9 cellular contexts compared by ENCODE assay signal in the genomic region with DNA sequence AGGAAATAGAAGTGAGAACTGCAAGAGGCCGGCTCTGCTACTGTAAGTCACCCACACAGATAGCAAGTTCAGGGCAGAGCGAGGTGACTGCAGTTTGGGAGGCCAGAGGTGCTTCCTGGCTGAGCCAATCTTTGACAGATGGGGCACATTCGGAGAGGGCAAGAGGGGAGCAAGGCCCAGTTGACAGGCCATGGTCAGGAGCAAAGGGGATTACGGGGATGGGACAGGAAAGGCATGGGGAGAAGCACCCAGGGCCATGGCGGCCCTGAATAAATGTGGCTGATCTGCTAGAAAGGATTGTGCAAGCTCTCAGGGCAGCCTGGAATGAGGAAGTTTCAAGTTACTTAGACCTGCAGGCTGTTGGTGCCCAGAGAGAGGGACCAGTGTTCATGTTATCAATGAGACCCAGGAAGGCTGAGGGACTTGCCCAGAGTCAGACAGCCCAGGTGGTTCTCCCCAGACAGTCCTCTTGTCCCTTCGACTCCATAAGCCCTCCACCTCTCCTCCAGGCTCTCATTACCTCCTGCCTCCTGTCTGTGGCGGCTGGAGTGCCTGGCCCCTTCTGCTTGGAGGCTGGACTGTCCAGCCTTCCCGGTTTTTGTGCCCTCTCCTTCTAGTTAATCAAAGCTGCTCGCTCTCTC.
DNase-seq lines count a peak whose midpoint lies in the region; ATAC-seq and TF ChIP-seq lines count a peak whose summit lies in the region.
"Had no signal": no experiment of that assay in that cellular context is flagged by ENCODE, and none has a peak within 500 bp of the region (broad histone marks: within the 10 kb centered on the region; RNA-seq: fewer than 3 reads in every experiment).

No MANE protein-coding gene starts in this region.

- no peak overlapping the region for H3K4me3 Mint-ChIP-seq in stimulated activated effector memory CD8-positive, alpha-beta T cell treated with anti-CD3 and anti-CD28 coated beads, Interleukin-12 subunit alpha, Interleukin-12 subunit beta, amount 100 ng/mL, for 72 hours

- peaks cover 10% of the 10 kb centered on the region for H3K4me1 Mint-ChIP-seq in stimulated activated effector memory CD8-positive, alpha-beta T cell treated with anti-CD3 and anti-CD28 coated beads, Interleukin-12 subunit alpha, Interleukin-12 subunit beta, amount 100 ng/mL, for 72 hours

- H3K36me3 Mint-ChIP-seq in stimulated activated effector memory CD8-positive, alpha-beta T cell treated with anti-CD3 and anti-CD28 coated beads, Interleukin-12 subunit alpha, Interleukin-12 subunit beta, amount 100 ng/mL, for 72 hours = no peaks in the 10 kb centered on the region

- peaks cover 0 to 45% (median 4%) of the 10 kb centered on the region in 3 donors for H3K4me1 ChIP-seq in gastroesophageal sphincter
- H3K4me1 ChIP-seq: colonic mucosa had no signal

- H3K36me3 ChIP-seq in gastroesophageal sphincter = peaks cover 0 to 23% of the 10 kb centered on the region in 2 donors
- H3K36me3 ChIP-seq: colonic mucosa had no signal

- H3K4me3 ChIP-seq in HL-60 (replicated peaks; ENCODE audit: insufficient read depth, low read length) (no peak overlapping the region), gastroesophageal sphincter (no peak overlapping the region)
- H3K4me3 ChIP-seq: colonic mucosa had no signal

- WGBS in gastroesophageal sphincter (ENCODE audit: low coverage in 1 of 2), 2 donors = 68 to 76% methylated on average over 4 to 6 of the region's 9 CpGs

- no peak for TF ChIP-seq EP300 in gastroesophageal sphincter (IDR thresholded peaks at IDR 0.05)

- peak; percentile 71 to 92 for DNase-seq in HL-60 (ENCODE audit: low read depth in 1 of 2, low spot score in 1 of 2)
- DNase-seq in stimulated activated effector memory CD8-positive, alpha-beta T cell treated with anti-CD3 and anti-CD28 coated beads, Interleukin-12 subunit alpha, Interleukin-12 subunit beta, amount 100 ng/mL, for 72 hours (ENCODE audit: low spot score in 2 of 2) = no peak
- no peak for DNase-seq in activated naive CD4-positive, alpha-beta T cell treated with Interleukin-2 at 50 U/mL for 16 hours
- no peak for DNase-seq in T-helper 1 cell
- DNase-seq in SK-N-DZ (ENCODE audit: low spot score) = no peak
- DNase-seq: colonic mucosa had no signal

- ATAC-seq in SK-N-SH treated with all-trans-retinoic acid at 6 μM for 48 hours (peak; percentile 87), gastroesophageal sphincter (no peak), GM18505 (IDR thresholded peaks at IDR 0.05; ENCODE audit: unreplicated experiment) (no peak)
- ATAC-seq in stimulated activated effector memory CD8-positive, alpha-beta T cell treated with anti-CD3 and anti-CD28 coated beads, Interleukin-12 subunit alpha, Interleukin-12 subunit beta, amount 100 ng/mL, for 72 hours = no peak

- H3K27me3 ChIP-seq in HL-60 (ENCODE audit: insufficient read depth, poor library complexity, severe bottlenecking) = no peaks in the 10 kb centered on the region
- H3K27me3 ChIP-seq in gastroesophageal sphincter = no peaks in the 10 kb centered on the region
- H3K27me3 ChIP-seq: colonic mucosa had no signal

- H3K9me3 ChIP-seq in gastroesophageal sphincter = peaks cover 0 to 4% (median 0%) of the 10 kb centered on the region in 3 donors
- H3K9me3 ChIP-seq: colonic mucosa had no signal

- no peak for TF ChIP-seq POLR2A in gastroesophageal sphincter (IDR thresholded peaks at IDR 0.05)
- TF ChIP-seq POLR2A in GM18505 (IDR thresholded peaks at IDR 0.05; ENCODE audit: borderline replicate concordance, extremely low read depth, insufficient read depth, insufficient read length) = no peak

- H3K27ac ChIP-seq in HL-60 (replicated peaks) (peak overlapping the region; percentile 65), gastroesophageal sphincter (peak overlapping the region in 3 of 4 donors; percentile 29 to 61 (median 37))
- H3K27ac ChIP-seq: colonic mucosa had no signal

- H3K27ac Mint-ChIP-seq in stimulated activated effector memory CD8-positive, alpha-beta T cell treated with anti-CD3 and anti-CD28 coated beads, Interleukin-12 subunit alpha, Interleukin-12 subunit beta, amount 100 ng/mL, for 72 hours = peak overlapping the region; percentile 8

- TF ChIP-seq CTCF in HL-60 (IDR thresholded peaks at IDR 0.05; ENCODE audit: insufficient read depth, low read length) (no peak), gastroesophageal sphincter (IDR thresholded peaks at IDR 0.05) (peak in 1 of 4 experiments; percentile 15)

- H3K9me3 Mint-ChIP-seq in stimulated activated effector memory CD8-positive, alpha-beta T cell treated with anti-CD3 and anti-CD28 coated beads, Interleukin-12 subunit alpha, Interleukin-12 subunit beta, amount 100 ng/mL, for 72 hours = peaks cover 3% of the 10 kb centered on the region

TF ChIP-seq in SK-N-SH treated with all-trans-retinoic acid at 6 μM for 48 hours, 23 proteins besides CTCF, POLR2A, EP300 and RAD21:
- TF ChIP-seq PPARA (CRISPR knock-in tag; IDR thresholded peaks at IDR 0.05; ENCODE audit: borderline replicate concordance) (no peak), ARNTL (CRISPR knock-in tag; IDR thresholded peaks at IDR 0.05; ENCODE audit: borderline replicate concordance, low read depth) (no peak), ZNF8 (CRISPR knock-in tag; IDR thresholded peaks at IDR 0.05) (no peak), TCF4 (CRISPR knock-in tag; IDR thresholded peaks at IDR 0.05; ENCODE audit: borderline replicate concordance) (no peak), CSDC2 (CRISPR knock-in tag; IDR thresholded peaks at IDR 0.05) (no peak), ZNF565 (CRISPR knock-in tag; conservative IDR thresholded peaks at IDR 0.05; ENCODE audit: low read depth) (no peak), RARB (CRISPR knock-in tag; IDR thresholded peaks at IDR 0.05) (no peak), ZC3H10 (CRISPR knock-in tag; IDR thresholded peaks at IDR 0.05) (no peak), BACH2 (CRISPR knock-in tag; IDR thresholded peaks at IDR 0.05; ENCODE audit: borderline replicate concordance) (no peak), ZFP3 (CRISPR knock-in tag; IDR thresholded peaks at IDR 0.05) (no peak), ZNF70 (CRISPR knock-in tag; IDR thresholded peaks at IDR 0.05) (no peak), ISL1 (CRISPR knock-in tag; IDR thresholded peaks at IDR 0.05) (no peak)
- TF ChIP-seq, protein P1, sequence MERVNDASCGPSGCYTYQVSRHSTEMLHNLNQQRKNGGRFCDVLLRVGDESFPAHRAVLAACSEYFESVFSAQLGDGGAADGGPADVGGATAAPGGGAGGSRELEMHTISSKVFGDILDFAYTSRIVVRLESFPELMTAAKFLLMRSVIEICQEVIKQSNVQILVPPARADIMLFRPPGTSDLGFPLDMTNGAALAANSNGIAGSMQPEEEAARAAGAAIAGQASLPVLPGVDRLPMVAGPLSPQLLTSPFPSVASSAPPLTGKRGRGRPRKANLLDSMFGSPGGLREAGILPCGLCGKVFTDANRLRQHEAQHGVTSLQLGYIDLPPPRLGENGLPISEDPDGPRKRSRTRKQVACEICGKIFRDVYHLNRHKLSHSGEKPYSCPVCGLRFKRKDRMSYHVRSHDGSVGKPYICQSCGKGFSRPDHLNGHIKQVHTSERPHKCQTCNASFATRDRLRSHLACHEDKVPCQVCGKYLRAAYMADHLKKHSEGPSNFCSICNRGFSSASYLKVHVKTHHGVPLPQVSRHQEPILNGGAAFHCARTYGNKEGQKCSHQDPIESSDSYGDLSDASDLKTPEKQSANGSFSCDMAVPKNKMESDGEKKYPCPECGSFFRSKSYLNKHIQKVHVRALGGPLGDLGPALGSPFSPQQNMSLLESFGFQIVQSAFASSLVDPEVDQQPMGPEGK (CRISPR knock-in tag; IDR thresholded peaks at IDR 0.05; ENCODE audit: borderline replicate concordance) = no peak

Comparison
In these comparisons a context has a peak if more than half of its experiments do, and no peak if none do; other contexts are left out.
1. DNase-seq: peak in HL-60 (2 of 2); none in stimulated activated effector memory CD8-positive, alpha-beta T cell treated with anti-CD3 and anti-CD28 coated beads, Interleukin-12 subunit alpha, Interleukin-12 subunit beta, amount 100 ng/mL, for 72 hours (0 of 2), activated naive CD4-positive, alpha-beta T cell treated with Interleukin-2 at 50 U/mL for 16 hours (single experiment), T-helper 1 cell (0 of 5) and SK-N-DZ (single experiment).